In the genomic region with DNA sequence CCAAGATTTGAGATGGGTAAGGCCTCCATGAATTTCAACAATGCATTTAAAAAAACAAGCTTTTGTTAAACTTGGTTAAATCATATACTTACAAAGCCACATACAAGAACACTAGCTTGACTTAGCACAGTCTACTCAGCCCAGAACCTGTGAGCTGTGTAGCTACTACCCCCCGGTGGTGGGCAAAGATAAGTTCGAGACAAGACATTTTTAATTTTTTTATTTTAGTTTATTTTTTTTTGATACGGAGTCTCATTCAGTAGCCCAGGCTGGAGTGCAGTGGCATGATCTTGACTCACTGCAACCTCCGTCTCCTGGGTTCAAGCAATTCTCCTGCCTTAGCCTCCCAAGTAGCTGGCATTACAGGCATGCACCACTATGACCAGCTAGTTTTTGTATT, we compare ENCODE assay signal across 9 cellular contexts. TPM values are rescaled to one million over a fixed set of nuclear protein-coding genes. Genes with fewer than 3 reads are reported as not detected.
DNase-seq lines count a peak whose midpoint lies in the region; ATAC-seq, FAIRE-seq and TF ChIP-seq lines count a peak whose summit lies in the region.
"Had no signal": no experiment of that assay in that cellular context is flagged by ENCODE, and none has a peak within 500 bp of the region (broad histone marks: within the 10 kb centered on the region; RNA-seq: fewer than 3 reads in every experiment).

No MANE protein-coding gene starts in this region.

- H3K9ac ChIP-seq in SK-N-MC (ENCODE audit: insufficient read length) (no peak overlapping the region), HepG2 (ENCODE audit: insufficient read depth, low read depth, low read length) (no peak overlapping the region)

- H3K4me1 ChIP-seq in CD4-positive, alpha-beta memory T cell (ENCODE audit: insufficient read depth, low read length): peaks cover 35% of the 10 kb centered on the region
- peaks cover 18% of the 10 kb centered on the region for H3K4me1 ChIP-seq in HepG2 (ENCODE audit: insufficient read depth, low read length)

- H3K27ac Mint-ChIP-seq in CD4-positive, alpha-beta memory T cell: peak overlapping the region; percentile 55 to 98 (median 92)
- H3K27ac Mint-ChIP-seq in stimulated activated naive CD8-positive, alpha-beta T cell treated with anti-CD3 and anti-CD28 coated beads, Interleukin-15, Interleukin-2, amounts not matched to agents 100 ng/mL and 50 ng/mL, for 24 hours: peak overlapping the region; percentile 79

- POLR2A ChIA-PET in CD4-positive, alpha-beta memory T cell (lab: Charles Lee; ENCODE audit: partially characterized antibody): interaction anchor here (0.6 to 5.9 kb wide), 18 partner anchors 8 to 246 kb away, joined by 3 to 45 read pairs (median 6); partner anchors contain the start of genes C3AR1, FOXJ2 and SLC2A3
- POLR2A ChIA-PET in HepG2 (lab: Yijun Ruan, JAX): no interaction called here

- in situ Hi-C loops in HepG2 (cut with HindIII; ENCODE audit: extremely low pct_ligation_motif_present, low pct_unique_long_range_greater_than_20kb): no loop called here

- no peak overlapping the region for H3K4me3 ChIP-seq in CD4-positive, alpha-beta memory T cell (ENCODE audit: low read length in 2 of 2)
- H3K4me3 ChIP-seq in SK-N-MC: no peak overlapping the region
- H3K4me3 ChIP-seq in HepG2 (replicated peaks in 1 of 3; ENCODE audit: insufficient read depth in 1 of 3, low read depth in 2 of 3, low read length in 3 of 3): no peak overlapping the region

- H3K4me3 Mint-ChIP-seq in CD4-positive, alpha-beta memory T cell: peak overlapping the region in 4 of 8 donors; percentile 12 to 45 (median 16)
- no peak overlapping the region for H3K4me3 Mint-ChIP-seq in stimulated activated naive CD8-positive, alpha-beta T cell treated with anti-CD3 and anti-CD28 coated beads, Interleukin-15, Interleukin-2, amounts not matched to agents 100 ng/mL and 50 ng/mL, for 24 hours

- CTCF ChIA-PET in CD4-positive, alpha-beta memory T cell (lab: Charles Lee; ENCODE audit: partially characterized antibody): interaction anchor here (0.6 to 8.1 kb wide), 32 partner anchors 8 to 436 kb away, joined by 3 to 305 read pairs (median 5); partner anchors contain the start of genes C3AR1, FOXJ2 and SLC2A3
- CTCF ChIA-PET in HepG2 (lab: Yijun Ruan, JAX; ENCODE audit: low intra/inter-chr PET ratio, low total read pairs): interaction anchor here (2.0 kb wide), 1 partner anchor 32 kb away, joined by 10 read pairs; no protein-coding TSS in a partner anchor

- peak; percentile 74 to 84 (median 79) for DNase-seq in CD4-positive, alpha-beta memory T cell
- DNase-seq in HTR-8/SVneo (ENCODE audit: insufficient read length, low spot score) (peak; percentile 39), SK-N-MC (ENCODE audit: low read depth, low spot score) (peak; percentile 66), amniotic stem cell (lab: John Stamatoyannopoulos, UW) (peak; percentile 71), HepG2 (ENCODE audit: low spot score) (no peak), frontal cortex (ENCODE audit: low spot score in 2 of 2) (no peak)

- no peak for ATAC-seq in HepG2
- no peak for ATAC-seq in HG02840 (IDR thresholded peaks at IDR 0.05; ENCODE audit: low FRiP score, unreplicated experiment)

- H3K27me3 ChIP-seq in CD4-positive, alpha-beta memory T cell (ENCODE audit: insufficient read depth, low read length): no peaks in the 10 kb centered on the region
- peaks cover 0 to 2% of the 10 kb centered on the region in 2 experiments; a peak in 2 of 5 replicates for H3K27me3 ChIP-seq in HepG2 (ENCODE audit: control insufficient read depth in 1 of 2, insufficient read depth in 2 of 2, low read length in 2 of 2)

- peaks cover 0 to 12% of the 10 kb centered on the region in 2 donors for H3K36me3 Mint-ChIP-seq in CD4-positive, alpha-beta memory T cell
- peaks cover 9% of the 10 kb centered on the region for H3K36me3 Mint-ChIP-seq in stimulated activated naive CD8-positive, alpha-beta T cell treated with anti-CD3 and anti-CD28 coated beads, Interleukin-15, Interleukin-2, amounts not matched to agents 100 ng/mL and 50 ng/mL, for 24 hours (ENCODE audit: low read depth)

- TF ChIP-seq EP300 in HepG2 (IDR thresholded peaks at IDR 0.05; ENCODE audit: low read depth in 2 of 2, low read length in 2 of 2) (no peak), HepG2 (CRISPR knock-in tag; IDR thresholded peaks at IDR 0.05; ENCODE audit: borderline replicate concordance) (no peak)

- H3K9me3 Mint-ChIP-seq in CD4-positive, alpha-beta memory T cell: peaks cover 0 to 2% (median 0%) of the 10 kb centered on the region in 8 donors
- H3K9me3 Mint-ChIP-seq in stimulated activated naive CD8-positive, alpha-beta T cell treated with anti-CD3 and anti-CD28 coated beads, Interleukin-15, Interleukin-2, amounts not matched to agents 100 ng/mL and 50 ng/mL, for 24 hours: no peaks in the 10 kb centered on the region

- peak overlapping the region; percentile 35 for H3K27ac ChIP-seq in CD4-positive, alpha-beta memory T cell (ENCODE audit: low read depth, low read length)
- H3K27ac ChIP-seq in SK-N-MC: no peak overlapping the region
- no peak overlapping the region for H3K27ac ChIP-seq in HepG2 (ENCODE audit: extremely low read length, insufficient read depth, low read length)

- no peak overlapping the region for H2AFZ ChIP-seq in HepG2 (ENCODE audit: low read length)

- no peak overlapping the region for H3K4me2 ChIP-seq in HepG2 (ENCODE audit: low read depth, low read length)

- no peaks in the 10 kb centered on the region for H3K9me3 ChIP-seq in CD4-positive, alpha-beta memory T cell (ENCODE audit: control insufficient read depth in 1 of 2, low read length in 2 of 2)
- H3K9me3 ChIP-seq in SK-N-MC (ENCODE audit: low read depth, low read length): no peaks in the 10 kb centered on the region
- H3K9me3 ChIP-seq in HepG2 (ENCODE audit: low read length): no peaks in the 10 kb centered on the region

- TF ChIP-seq POLR2A in HepG2 (IDR thresholded peaks at IDR 0.05; ENCODE audit: insufficient read depth in 1 of 2, low read depth in 2 of 2, low read length in 2 of 2): no peak

- intact Hi-C loops in CD4-positive, alpha-beta memory T cell (cut with micrococcal nuclease): loop anchor here (1.0 kb wide), 5 partner anchors 12 to 218 kb away; partner anchors contain the start of gene C3AR1
- intact Hi-C loops in HepG2 (cut with micrococcal nuclease; ENCODE audit: unreplicated experiment): no loop called here

- H3K79me2 ChIP-seq in HepG2 (ENCODE audit: insufficient read depth, low read length): peaks cover 16% of the 10 kb centered on the region

- no peaks in the 10 kb centered on the region for H4K20me1 ChIP-seq in HepG2 (ENCODE audit: insufficient read depth, low read length)

- WGBS in HepG2 (ENCODE audit: low lambda C conversion rate): 43% methylated on average over 4 of the region's 4 CpGs

- TF ChIP-seq CTCF in HepG2 (CRISPR knock-in tag; IDR thresholded peaks at IDR 0.05): no peak

- peaks cover 0 to 2% of the 10 kb centered on the region in 2 donors for H3K27me3 Mint-ChIP-seq in CD4-positive, alpha-beta memory T cell
- H3K27me3 Mint-ChIP-seq in stimulated activated naive CD8-positive, alpha-beta T cell treated with anti-CD3 and anti-CD28 coated beads, Interleukin-15, Interleukin-2, amounts not matched to agents 100 ng/mL and 50 ng/mL, for 24 hours: no peaks in the 10 kb centered on the region

- TF ChIP-seq RAD21 in HepG2 (CRISPR knock-in tag; IDR thresholded peaks at IDR 0.05): no peak

- no TSS peak for BruUV-seq in HepG2 (replicated peaks; lab: Mats Ljungman, UMichigan)

- H3K4me1 Mint-ChIP-seq in CD4-positive, alpha-beta memory T cell: peaks cover 28 to 66% (median 40%) of the 10 kb centered on the region in 4 donors
- H3K4me1 Mint-ChIP-seq in stimulated activated naive CD8-positive, alpha-beta T cell treated with anti-CD3 and anti-CD28 coated beads, Interleukin-15, Interleukin-2, amounts not matched to agents 100 ng/mL and 50 ng/mL, for 24 hours (ENCODE audit: low read depth): peaks cover 49% of the 10 kb centered on the region

- H3K36me3 ChIP-seq in CD4-positive, alpha-beta memory T cell (ENCODE audit: insufficient read depth, low read length): no peaks in the 10 kb centered on the region
- H3K36me3 ChIP-seq in SK-N-MC (ENCODE audit: insufficient read depth, low read length) (no peaks in the 10 kb centered on the region), HepG2 (replicated peaks in 1 of 2; ENCODE audit: control insufficient read depth in 1 of 2, insufficient read depth in 2 of 2, low read length in 2 of 2) (no peaks in the 10 kb centered on the region)

- no peak for FAIRE-seq in HTR-8/SVneo (lab: Jason Lieb, UNC)
- no peak for FAIRE-seq in HepG2 (lab: Jason Lieb, UNC)
- no peak for FAIRE-seq in frontal cortex (lab: Jason Lieb, UNC)

RNA-seq across cellular contexts. Expression of gene NECAP1, which starts 3.7 kb away (rescaled TPM):
- total RNA-seq in CD4-positive, alpha-beta memory T cell: 10 to 100 TPM; 59.2 to 59.5 TPM
- polyA plus RNA-seq in CD4-positive, alpha-beta memory T cell: 10 to 100 TPM; 24.3 to 29.3 TPM
- 28.4 and 33.8 TPM in 2 replicates for total RNA-seq in HepG2 (2016; rRNA removed; fragmentation: Illumina TruSeq; extraction: Trizol)
- 3.8 and 4.0 TPM in 2 replicates for total RNA-seq in HepG2 (2016; cell fraction: cytosol; rRNA removed; fragmentation: Illumina TruSeq; extraction: Trizol; ENCODE audit: low read depth)
- 28.8 and 35.2 TPM in 2 replicates for total RNA-seq in HepG2 (2016; cell fraction: insoluble cytoplasmic fraction; rRNA removed; fragmentation: Illumina TruSeq; extraction: Trizol)
- total RNA-seq in HepG2 (2016; cell fraction: membrane; rRNA removed; fragmentation: Illumina TruSeq; extraction: Trizol): 10.9 and 13.5 TPM in 2 replicates
- 19.3 and 24.6 TPM in 2 replicates for total RNA-seq in HepG2 (2016; cell fraction: nucleus; rRNA removed; fragmentation: Illumina TruSeq; extraction: Trizol)
- polyA plus RNA-seq in HepG2 (2011; rRNA removed): 17.7 and 24.4 TPM in 2 replicates
- polyA plus RNA-seq in HepG2 (2011; cell fraction: cytosol; rRNA removed): 23.1 and 25.7 TPM in 2 replicates
- 23.3 and 25.9 TPM in 2 replicates for polyA plus RNA-seq in HepG2 (2011; cell fraction: nucleus; rRNA removed)
- polyA plus RNA-seq in HepG2 (2012): 13.2 and 15.4 TPM in 2 replicates
- 1.1 and 1.3 TPM in 2 replicates for polyA plus RNA-seq in HepG2 (2016; cell fraction: cytosol; fragmentation: Illumina TruSeq; extraction: Trizol; ENCODE audit: low read depth)
- polyA plus RNA-seq in HepG2 (2016; cell fraction: insoluble cytoplasmic fraction; fragmentation: Illumina TruSeq; extraction: Trizol; ENCODE audit: low read depth): 29.8 and 32.2 TPM in 2 replicates
- polyA plus RNA-seq in HepG2 (2016; cell fraction: membrane; fragmentation: Illumina TruSeq; extraction: Trizol; ENCODE audit: low read depth): 3.2 and 4.2 TPM in 2 replicates
- 25.5 and 30.5 TPM in 2 replicates for polyA plus RNA-seq in HepG2 (2016; cell fraction: nucleus; fragmentation: Illumina TruSeq; extraction: Trizol; ENCODE audit: insufficient read depth, low read depth)
- polyA minus RNA-seq in HepG2 (2011; rRNA and poly(A)+ RNA removed; ENCODE audit: low replicate concordance): 23.1 and 37.5 TPM in 2 replicates
- polyA minus RNA-seq in HepG2 (2011; cell fraction: cytosol; rRNA and poly(A)+ RNA removed): 20.2 and 23.5 TPM in 2 replicates
- 20.9 and 33.4 TPM in 2 replicates for polyA minus RNA-seq in HepG2 (2011; cell fraction: nucleus; rRNA and poly(A)+ RNA removed)
- total RNA-seq in frontal cortex: 198 TPM

RNA-seq across cellular contexts. Expression of gene C3AR1, which starts 12.2 kb away (rescaled TPM):
- total RNA-seq in CD4-positive, alpha-beta memory T cell: 1 to 10 TPM; 4.6 to 6.1 TPM
- polyA plus RNA-seq in CD4-positive, alpha-beta memory T cell: 10 to 100 TPM in 1 of 2 donors, 1 to 10 TPM in 1; 8.6 to 10.6 TPM
- total RNA-seq in HepG2 (2016; rRNA removed; fragmentation: Illumina TruSeq; extraction: Trizol): not detected in 2 replicates
- not detected in 2 replicates for total RNA-seq in HepG2 (2016; cell fraction: cytosol; rRNA removed; fragmentation: Illumina TruSeq; extraction: Trizol; ENCODE audit: low read depth)
- not detected in 2 replicates for total RNA-seq in HepG2 (2016; cell fraction: insoluble cytoplasmic fraction; rRNA removed; fragmentation: Illumina TruSeq; extraction: Trizol)
- total RNA-seq in HepG2 (2016; cell fraction: membrane; rRNA removed; fragmentation: Illumina TruSeq; extraction: Trizol): not detected in 2 replicates
- total RNA-seq in HepG2 (2016; cell fraction: nucleus; rRNA removed; fragmentation: Illumina TruSeq; extraction: Trizol): not detected in 2 replicates
- not detected in 2 replicates for polyA plus RNA-seq in HepG2 (2011; rRNA removed)
- not detected in 2 replicates for polyA plus RNA-seq in HepG2 (2011; cell fraction: cytosol; rRNA removed)
- polyA plus RNA-seq in HepG2 (2011; cell fraction: nucleus; rRNA removed): not detected in 2 replicates
- not detected in 2 replicates for polyA plus RNA-seq in HepG2 (2012)
- polyA plus RNA-seq in HepG2 (2016; cell fraction: cytosol; fragmentation: Illumina TruSeq; extraction: Trizol; ENCODE audit: low read depth): not detected in 2 replicates
- polyA plus RNA-seq in HepG2 (2016; cell fraction: insoluble cytoplasmic fraction; fragmentation: Illumina TruSeq; extraction: Trizol; ENCODE audit: low read depth): not detected in 2 replicates
- polyA plus RNA-seq in HepG2 (2016; cell fraction: membrane; fragmentation: Illumina TruSeq; extraction: Trizol; ENCODE audit: low read depth): not detected in 2 replicates
- not detected in 2 replicates for polyA plus RNA-seq in HepG2 (2016; cell fraction: nucleus; fragmentation: Illumina TruSeq; extraction: Trizol; ENCODE audit: insufficient read depth, low read depth)
- polyA minus RNA-seq in HepG2 (2011; rRNA and poly(A)+ RNA removed; ENCODE audit: low replicate concordance): not detected in 2 replicates
- not detected in 2 replicates for polyA minus RNA-seq in HepG2 (2011; cell fraction: cytosol; rRNA and poly(A)+ RNA removed)
- polyA minus RNA-seq in HepG2 (2011; cell fraction: nucleus; rRNA and poly(A)+ RNA removed): not detected in 2 replicates
- total RNA-seq in frontal cortex: 1.6 TPM

RNA-seq across cellular contexts. Expression of gene CLEC4A, which starts 45.0 kb away (rescaled TPM):
- 1 to 10 TPM; 1.2 to 2.1 TPM for total RNA-seq in CD4-positive, alpha-beta memory T cell
- polyA plus RNA-seq in CD4-positive, alpha-beta memory T cell: 1 to 10 TPM in 1 of 2 donors, under 1 TPM in 1; 0.69 to 1.2 TPM
- total RNA-seq in HepG2 (2016; rRNA removed; fragmentation: Illumina TruSeq; extraction: Trizol): not detected in 2 replicates
- total RNA-seq in HepG2 (2016; cell fraction: cytosol; rRNA removed; fragmentation: Illumina TruSeq; extraction: Trizol; ENCODE audit: low read depth): not detected in 2 replicates
- 0.41 TPM in 1 of 2 replicates, not detected in the other for total RNA-seq in HepG2 (2016; cell fraction: insoluble cytoplasmic fraction; rRNA removed; fragmentation: Illumina TruSeq; extraction: Trizol)
- total RNA-seq in HepG2 (2016; cell fraction: membrane; rRNA removed; fragmentation: Illumina TruSeq; extraction: Trizol): 0.14 TPM in 1 of 2 replicates, not detected in the other
- total RNA-seq in HepG2 (2016; cell fraction: nucleus; rRNA removed; fragmentation: Illumina TruSeq; extraction: Trizol): 0.50 TPM in 1 of 2 replicates, not detected in the other
- 0.50 and 0.55 TPM in 2 replicates for polyA plus RNA-seq in HepG2 (2011; rRNA removed)
- polyA plus RNA-seq in HepG2 (2011; cell fraction: cytosol; rRNA removed): 0.08 TPM in 1 of 2 replicates, not detected in the other
- 1.1 and 1.2 TPM in 2 replicates for polyA plus RNA-seq in HepG2 (2011; cell fraction: nucleus; rRNA removed)
- polyA plus RNA-seq in HepG2 (2012): 0.55 and 0.60 TPM in 2 replicates
- polyA plus RNA-seq in HepG2 (2016; cell fraction: cytosol; fragmentation: Illumina TruSeq; extraction: Trizol; ENCODE audit: low read depth): 0.17 and 0.19 TPM in 2 replicates
- polyA plus RNA-seq in HepG2 (2016; cell fraction: insoluble cytoplasmic fraction; fragmentation: Illumina TruSeq; extraction: Trizol; ENCODE audit: low read depth): not detected in 2 replicates
- polyA plus RNA-seq in HepG2 (2016; cell fraction: membrane; fragmentation: Illumina TruSeq; extraction: Trizol; ENCODE audit: low read depth): not detected in 2 replicates
- polyA plus RNA-seq in HepG2 (2016; cell fraction: nucleus; fragmentation: Illumina TruSeq; extraction: Trizol; ENCODE audit: insufficient read depth, low read depth): 1.0 and 1.4 TPM in 2 replicates
- polyA minus RNA-seq in HepG2 (2011; rRNA and poly(A)+ RNA removed; ENCODE audit: low replicate concordance): 0.90 TPM in 1 of 2 replicates, not detected in the other
- polyA minus RNA-seq in HepG2 (2011; cell fraction: cytosol; rRNA and poly(A)+ RNA removed): not detected in 2 replicates
- polyA minus RNA-seq in HepG2 (2011; cell fraction: nucleus; rRNA and poly(A)+ RNA removed): 0.62 and 1.0 TPM in 2 replicates
- total RNA-seq in frontal cortex: 1.2 TPM
- total RNA-seq: skeletal muscle tissue had no signal

RNA-seq across cellular contexts. Expression of gene FOXJ2, which starts 45.9 kb away (rescaled TPM):
- 10 to 100 TPM; 32.4 to 33.4 TPM for total RNA-seq in CD4-positive, alpha-beta memory T cell
- 10 to 100 TPM in 1 of 2 donors, 1 to 10 TPM in 1; 4.8 to 18.3 TPM for polyA plus RNA-seq in CD4-positive, alpha-beta memory T cell
- total RNA-seq in HepG2 (2016; rRNA removed; fragmentation: Illumina TruSeq; extraction: Trizol) (2.2 and 3.0 TPM in 2 replicates), frontal cortex (6.1 TPM)
- total RNA-seq in HepG2 (2016; cell fraction: cytosol; rRNA removed; fragmentation: Illumina TruSeq; extraction: Trizol; ENCODE audit: low read depth): 0.40 and 0.79 TPM in 2 replicates
- 1.9 and 2.6 TPM in 2 replicates for total RNA-seq in HepG2 (2016; cell fraction: insoluble cytoplasmic fraction; rRNA removed; fragmentation: Illumina TruSeq; extraction: Trizol)
- total RNA-seq in HepG2 (2016; cell fraction: membrane; rRNA removed; fragmentation: Illumina TruSeq; extraction: Trizol): 1.6 and 1.8 TPM in 2 replicates
- total RNA-seq in HepG2 (2016; cell fraction: nucleus; rRNA removed; fragmentation: Illumina TruSeq; extraction: Trizol): 3.4 and 3.8 TPM in 2 replicates
- polyA plus RNA-seq in HepG2 (2011; rRNA removed): 2.4 and 2.9 TPM in 2 replicates
- polyA plus RNA-seq in HepG2 (2011; cell fraction: cytosol; rRNA removed): 1.2 and 1.3 TPM in 2 replicates
- 4.7 and 5.1 TPM in 2 replicates for polyA plus RNA-seq in HepG2 (2011; cell fraction: nucleus; rRNA removed)
- polyA plus RNA-seq in HepG2 (2012): 2.9 and 4.3 TPM in 2 replicates
- 0.14 and 0.19 TPM in 2 replicates for polyA plus RNA-seq in HepG2 (2016; cell fraction: cytosol; fragmentation: Illumina TruSeq; extraction: Trizol; ENCODE audit: low read depth)
- polyA plus RNA-seq in HepG2 (2016; cell fraction: insoluble cytoplasmic fraction; fragmentation: Illumina TruSeq; extraction: Trizol; ENCODE audit: low read depth): 2.9 and 3.1 TPM in 2 replicates
- 0.69 and 0.73 TPM in 2 replicates for polyA plus RNA-seq in HepG2 (2016; cell fraction: membrane; fragmentation: Illumina TruSeq; extraction: Trizol; ENCODE audit: low read depth)
- 6.6 and 7.8 TPM in 2 replicates for polyA plus RNA-seq in HepG2 (2016; cell fraction: nucleus; fragmentation: Illumina TruSeq; extraction: Trizol; ENCODE audit: insufficient read depth, low read depth)
- polyA minus RNA-seq in HepG2 (2011; rRNA and poly(A)+ RNA removed; ENCODE audit: low replicate concordance): 4.0 and 8.3 TPM in 2 replicates
- 1.7 and 1.9 TPM in 2 replicates for polyA minus RNA-seq in HepG2 (2011; cell fraction: cytosol; rRNA and poly(A)+ RNA removed)
- polyA minus RNA-seq in HepG2 (2011; cell fraction: nucleus; rRNA and poly(A)+ RNA removed): 2.8 and 3.6 TPM in 2 replicates

Comparison
In these comparisons a context has a peak if more than half of its experiments do, and no peak if none do; other contexts are left out.
1. DNase-seq: peak in CD4-positive, alpha-beta memory T cell (5 of 5), HTR-8/SVneo (single experiment), SK-N-MC (single experiment) and amniotic stem cell (single experiment); none in HepG2 (single experiment) and frontal cortex (0 of 2).